In genomic region chr19:49441960-49442350, GRCh38 we compare ENCODE assay signal across 1 cellular context.
TF ChIP-seq lines count a peak whose summit lies in the region.

No MANE protein-coding gene starts in this region.

TF ChIP-seq in GM23338, 12 proteins besides CTCF, POLR2A, EP300 and RAD21:
- no peak for TF ChIP-seq ZNF462 (CRISPR knock-in tag; IDR thresholded peaks at IDR 0.05)
- TF ChIP-seq JUNB (IDR thresholded peaks at IDR 0.05; ENCODE audit: unreplicated experiment), result no peak
- TF ChIP-seq EZH2phosphoT487 (IDR thresholded peaks at IDR 0.05; ENCODE audit: unreplicated experiment), result no peak
- TF ChIP-seq REST (IDR thresholded peaks at IDR 0.05; ENCODE audit: unreplicated experiment), result no peak
- no peak for TF ChIP-seq ZNF114 (CRISPR knock-in tag; IDR thresholded peaks at IDR 0.05)
- no peak for TF ChIP-seq STAT1 (IDR thresholded peaks at IDR 0.05; ENCODE audit: unreplicated experiment)
- no peak for TF ChIP-seq EZH2 (IDR thresholded peaks at IDR 0.05; ENCODE audit: low read depth, unreplicated experiment)
- TF ChIP-seq NANOG (IDR thresholded peaks at IDR 0.05; ENCODE audit: borderline replicate concordance), result no peak
- no peak for TF ChIP-seq CREB1 (CRISPR knock-in tag; IDR thresholded peaks at IDR 0.05; ENCODE audit: low read depth)
- no peak for TF ChIP-seq ZNF331 (CRISPR knock-in tag; IDR thresholded peaks at IDR 0.05; ENCODE audit: low read depth)
- TF ChIP-seq ETS1 (IDR thresholded peaks at IDR 0.05), result no peak
- no peak for TF ChIP-seq POLR2AphosphoS5 (IDR thresholded peaks at IDR 0.05; ENCODE audit: low read depth)
